ENCODE assay signal across 8 cellular contexts in genomic region chr20:41617931-41618806, GRCh38. TPM values are rescaled to one million over a fixed set of nuclear protein-coding genes. Genes with fewer than 3 reads are reported as not detected.
DNase-seq lines count a peak whose midpoint lies in the region; ATAC-seq and TF ChIP-seq lines count a peak whose summit lies in the region.

Gene CHD6 (minus strand): TSS chr20:41618377. CDS start chr20:41551337, 67,040 bp downstream.

- peak within 1 kb of the TSS; percentile 92 for H3K4me3 Mint-ChIP-seq in activated T-cell treated with anti-CD3 and anti-CD28 coated beads, Interleukin-2, amount 50 U/mL, for 4 hours

- H3K36me3 ChIP-seq in Panc1 (ENCODE audit: control insufficient read depth, insufficient read depth, low read length) (no peaks in the 10 kb centered on the region), esophagus squamous epithelium (no peaks in the 10 kb centered on the region)

- in situ Hi-C loops in Panc1 (cut with HindIII; ENCODE audit: low pct_unique_long_range_greater_than_20kb, low sequenced_read_pairs) = no loop called here

- peak in 2 of 4 donors; percentile 43 to 56 for TF ChIP-seq POLR2A in esophagus squamous epithelium (IDR thresholded peaks at IDR 0.05)

- H3K4me1 ChIP-seq in Panc1 (ENCODE audit: control insufficient read depth, insufficient read depth, low read length) (peaks cover 29% of the 10 kb centered on the region), esophagus squamous epithelium (peaks cover 8 to 36% (median 19%) of the 10 kb centered on the region in 3 donors)

- intact Hi-C loops in Panc1 (cut with micrococcal nuclease; ENCODE audit: unreplicated experiment) (no loop called here), esophagus squamous epithelium (cut with DNase I) (no loop called here)

- H3K9me3 Mint-ChIP-seq in activated T-cell treated with anti-CD3 and anti-CD28 coated beads, Interleukin-2, amount 50 U/mL, for 4 hours = no peaks in the 10 kb centered on the region

- H3K9me3 ChIP-seq in Panc1 (ENCODE audit: control insufficient read depth, insufficient read depth, low read depth, low read length) = no peaks in the 10 kb centered on the region
- no peaks in the 10 kb centered on the region for H3K9me3 ChIP-seq in esophagus squamous epithelium

- CTCF ChIA-PET in Panc1 (lab: Charles Lee) = interaction anchor here (0.5 kb wide), 1 partner anchor 151 kb away, joined by 11 read pairs; no protein-coding TSS in a partner anchor

- BruUV-seq in Panc1 (replicated peaks; lab: Mats Ljungman, UMichigan) = no TSS peak

- ATAC-seq in GM21723 (IDR thresholded peaks at IDR 0.05; ENCODE audit: unreplicated experiment) = peak; percentile 97
- peak; percentile 99 for ATAC-seq in Panc1
- peak; percentile 97 to 98 for ATAC-seq in activated T-cell treated with anti-CD3 and anti-CD28 coated beads, Interleukin-2, amount 50 U/mL, for 4 hours

- no peak for TF ChIP-seq CTCF in Panc1 (IDR thresholded peaks at IDR 0.05)
- TF ChIP-seq CTCF in esophagus squamous epithelium (IDR thresholded peaks at IDR 0.05) = no peak

- H3K36me3 Mint-ChIP-seq in activated T-cell treated with anti-CD3 and anti-CD28 coated beads, Interleukin-2, amount 50 U/mL, for 4 hours (ENCODE audit: insufficient read depth) = no peaks in the 10 kb centered on the region

- H3K4me1 Mint-ChIP-seq in activated T-cell treated with anti-CD3 and anti-CD28 coated beads, Interleukin-2, amount 50 U/mL, for 4 hours (ENCODE audit: low read depth) = peaks cover 45% of the 10 kb centered on the region

- WGBS in esophagus squamous epithelium, 2 donors = 0 to 4% methylated on average over 10 to 15 of the region's 98 CpGs

- POLR2A ChIA-PET in Panc1 (lab: Charles Lee) = interaction anchor here (0.6 kb wide), 1 partner anchor 265 kb away, joined by 3 read pairs; no protein-coding TSS in a partner anchor

- H3K27ac ChIP-seq in Panc1 (ENCODE audit: low read length) = peak within 1 kb of the TSS; percentile 83
- H3K27ac ChIP-seq in esophagus squamous epithelium = peak within 1 kb of the TSS; percentile 87 to 96 (median 92)

- DNase-seq in DMS153 treated with DMSO at 0.1 percent for 48 hours (lab: John Stamatoyannopoulos, UW; ENCODE audit: unreplicated experiment) (peak; percentile 92), KG1 (lab: John Stamatoyannopoulos, UW) (peak; percentile 96), Panc1 (ENCODE audit: low read depth, low spot score) (peak; percentile 95), esophagus squamous epithelium (lab: John Stamatoyannopoulos, UW) (peak; percentile 91), myocyte (ENCODE audit: low read depth) (peak; percentile 100)
- DNase-seq in activated T-cell treated with anti-CD3 and anti-CD28 coated beads, Interleukin-2, amount 50 U/mL, for 4 hours = peak; percentile 98
- DNase-seq in stimulated activated CD8-positive, alpha-beta memory T cell treated with anti-CD3 and anti-CD28 coated beads, Interleukin-7, amount 100 ng/mL, for 48 hours (ENCODE audit: extremely low read depth in 1 of 2, low read depth in 1 of 2) = peak; percentile 96 to 99

- no peaks in the 10 kb centered on the region for H3K27me3 Mint-ChIP-seq in activated T-cell treated with anti-CD3 and anti-CD28 coated beads, Interleukin-2, amount 50 U/mL, for 4 hours (ENCODE audit: low read depth)

- H3K4me3 ChIP-seq in Panc1 (ENCODE audit: low read depth in 2 of 2, low read length in 2 of 2) = peak within 1 kb of the TSS; percentile 79 to 80
- peak within 1 kb of the TSS; percentile 85 to 98 (median 88) for H3K4me3 ChIP-seq in esophagus squamous epithelium

- H3K27me3 ChIP-seq in Panc1 (ENCODE audit: control insufficient read depth, insufficient read depth, low read length) (peaks cover 3% of the 10 kb centered on the region; the same call in 1 of the 2 replicates), esophagus squamous epithelium (no peaks in the 10 kb centered on the region)

RNA-seq across cellular contexts. Expression of gene CHD6, which starts in this region (rescaled TPM):
- total RNA-seq in Panc1 (2021; ENCODE audit: unreplicated experiment) (21.3 TPM), esophagus squamous epithelium (10 to 100 TPM; 11.8 to 29.9 (median 17.6) TPM), myocyte (18.2 and 21.5 TPM in 2 replicates)
- 8.4 TPM for polyA plus RNA-seq in Panc1 (2012; ENCODE audit: insufficient read length)
- 10 to 100 TPM; 13.7 to 15.8 (median 15.5) TPM for total RNA-seq in activated T-cell treated with anti-CD3 and anti-CD28 coated beads, Interleukin-2, amount 50 U/mL, for 4 hours
- polyA plus RNA-seq in myocyte (2012) = 8.2 TPM

Comparison
In these comparisons a context has a peak if more than half of its experiments do, and no peak if none do; other contexts are left out.
1. Peak in every context shown above with its lines: DNase-seq, ATAC-seq, H3K4me3 ChIP-seq and H3K27ac ChIP-seq.